Comparison of ENCODE assay signal across 23 cellular contexts in genomic region chr4:7859350-7859749, GRCh38.
DNase-seq lines count a peak whose midpoint lies in the region; ATAC-seq and TF ChIP-seq lines count a peak whose summit lies in the region.
"Had no signal": no experiment of that assay in that cellular context is flagged by ENCODE, and none has a peak within 500 bp of the region (broad histone marks: within the 10 kb centered on the region; RNA-seq: fewer than 3 reads in every experiment).

No MANE protein-coding gene starts in this region.

- peaks cover 31% of the 10 kb centered on the region for H3K36me3 ChIP-seq in RWPE2 (ENCODE audit: low read depth)
- peaks cover 0 to 10% (median 3%) of the 10 kb centered on the region in 4 donors for H3K36me3 ChIP-seq in sigmoid colon

- H3K27ac Mint-ChIP-seq in activated naive CD8-positive, alpha-beta T cell, result peak overlapping the region; percentile 11
- H3K27ac Mint-ChIP-seq in activated naive CD8-positive, alpha-beta T cell treated with anti-CD3 and anti-CD28 coated beads for 36 hours, result no peak overlapping the region
- peak overlapping the region; percentile 45 for H3K27ac Mint-ChIP-seq in chondrocyte (ENCODE audit: unreplicated experiment)
- no peak overlapping the region for H3K27ac Mint-ChIP-seq in stimulated activated naive CD8-positive, alpha-beta T cell treated with anti-CD3 and anti-CD28 coated beads, Interleukin-15, amount 100 ng/mL, for 72 hours

- intact Hi-C loops in sigmoid colon (cut with DNase I), result no loop called here

- TF ChIP-seq CTCF in RWPE2 (IDR thresholded peaks at IDR 0.05; ENCODE audit: poor library complexity, severe bottlenecking) (no peak), chondrocyte (IDR thresholded peaks at IDR 0.05) (no peak), sigmoid colon (IDR thresholded peaks at IDR 0.05) (no peak)

- no peak overlapping the region for H3K4me3 Mint-ChIP-seq in activated naive CD8-positive, alpha-beta T cell
- no peak overlapping the region for H3K4me3 Mint-ChIP-seq in activated naive CD8-positive, alpha-beta T cell treated with anti-CD3 and anti-CD28 coated beads for 36 hours
- H3K4me3 Mint-ChIP-seq in chondrocyte (ENCODE audit: unreplicated experiment), result no peak overlapping the region
- no peak overlapping the region for H3K4me3 Mint-ChIP-seq in stimulated activated naive CD8-positive, alpha-beta T cell treated with anti-CD3 and anti-CD28 coated beads, Interleukin-15, amount 100 ng/mL, for 72 hours
- H3K4me3 Mint-ChIP-seq: CD4-positive, alpha-beta memory T cell; GM23338; H9 had no signal

- DNase-seq in activated naive CD8-positive, alpha-beta T cell treated with anti-CD3 and anti-CD28 coated beads for 36 hours, result no peak
- DNase-seq in RWPE2 (ENCODE audit: low spot score) (no peak), chondrocyte (ENCODE audit: low spot score) (no peak), sigmoid colon (peak; percentile 1), NCI-H1930 (lab: John Stamatoyannopoulos, UW) (no peak)
- DNase-seq in stimulated activated naive CD8-positive, alpha-beta T cell treated with anti-CD3 and anti-CD28 coated beads, Interleukin-15, amount 100 ng/mL, for 72 hours, result no peak
- DNase-seq: 8988T; C1 segment of cervical spinal cord; CD4-positive, alpha-beta memory T cell; COR-L47; H9; KBM-7; NCI-H2029 treated with DMSO at 0.1 percent for 48 hours; NCI-H446 treated with DMSO at 0.1 percent for 48 hours; NCI-H526; NCI-H82; NK-92 treated with Interleukin-12 subunit alpha and Interleukin-12 subunit beta, amount 100 ng/mL, for 24 hours; PC-3; Right ventricle myocardium superior had no signal

- H3K4me3 ChIP-seq in RWPE2 (ENCODE audit: severe bottlenecking) (no peak overlapping the region), sigmoid colon (no peak overlapping the region)
- H3K4me3 ChIP-seq: GM12878, GM23338 had no signal

- H3K27me3 ChIP-seq in RWPE2 (ENCODE audit: insufficient read depth, poor library complexity, severe bottlenecking), result no peaks in the 10 kb centered on the region
- no peaks in the 10 kb centered on the region for H3K27me3 ChIP-seq in sigmoid colon

- no peak for TF ChIP-seq POLR2A in sigmoid colon (IDR thresholded peaks at IDR 0.05)

- TF ChIP-seq EP300 in sigmoid colon (IDR thresholded peaks at IDR 0.05), result no peak

- ATAC-seq in RWPE2 (ENCODE audit: low read depth) (no peak), HG02759 (IDR thresholded peaks at IDR 0.05; ENCODE audit: unreplicated experiment) (no peak)
- no peak for ATAC-seq in stimulated activated naive CD8-positive, alpha-beta T cell treated with anti-CD3 and anti-CD28 coated beads, Interleukin-15, amount 100 ng/mL, for 72 hours
- ATAC-seq: GM12878, GM23338, PC-3 had no signal

- H3K9me3 Mint-ChIP-seq in activated naive CD8-positive, alpha-beta T cell (ENCODE audit: low read depth), result peaks cover 4% of the 10 kb centered on the region
- H3K9me3 Mint-ChIP-seq in activated naive CD8-positive, alpha-beta T cell treated with anti-CD3 and anti-CD28 coated beads for 36 hours, result peaks cover 5% of the 10 kb centered on the region
- peaks cover 7% of the 10 kb centered on the region for H3K9me3 Mint-ChIP-seq in chondrocyte (ENCODE audit: low read depth)
- peaks cover 7 to 9% of the 10 kb centered on the region in 2 donors for H3K9me3 Mint-ChIP-seq in stimulated activated naive CD8-positive, alpha-beta T cell treated with anti-CD3 and anti-CD28 coated beads, Interleukin-15, amount 100 ng/mL, for 72 hours
- H3K9me3 Mint-ChIP-seq: GM23338 had no signal

- peaks cover 45% of the 10 kb centered on the region for H3K4me1 Mint-ChIP-seq in activated naive CD8-positive, alpha-beta T cell (ENCODE audit: low read depth)
- peaks cover 47% of the 10 kb centered on the region for H3K4me1 Mint-ChIP-seq in activated naive CD8-positive, alpha-beta T cell treated with anti-CD3 and anti-CD28 coated beads for 36 hours
- peaks cover 88% of the 10 kb centered on the region for H3K4me1 Mint-ChIP-seq in chondrocyte (ENCODE audit: low read depth)
- peaks cover 55% of the 10 kb centered on the region for H3K4me1 Mint-ChIP-seq in stimulated activated naive CD8-positive, alpha-beta T cell treated with anti-CD3 and anti-CD28 coated beads, Interleukin-15, amount 100 ng/mL, for 72 hours

- peaks cover 4% of the 10 kb centered on the region for H3K36me3 Mint-ChIP-seq in activated naive CD8-positive, alpha-beta T cell
- peaks cover 14% of the 10 kb centered on the region for H3K36me3 Mint-ChIP-seq in activated naive CD8-positive, alpha-beta T cell treated with anti-CD3 and anti-CD28 coated beads for 36 hours
- peaks cover 10% of the 10 kb centered on the region for H3K36me3 Mint-ChIP-seq in chondrocyte (ENCODE audit: low read depth)

- no peaks in the 10 kb centered on the region for H3K27me3 Mint-ChIP-seq in activated naive CD8-positive, alpha-beta T cell
- H3K27me3 Mint-ChIP-seq in activated naive CD8-positive, alpha-beta T cell treated with anti-CD3 and anti-CD28 coated beads for 36 hours, result no peaks in the 10 kb centered on the region
- H3K27me3 Mint-ChIP-seq in chondrocyte (ENCODE audit: low read depth), result no peaks in the 10 kb centered on the region
- H3K27me3 Mint-ChIP-seq in stimulated activated naive CD8-positive, alpha-beta T cell treated with anti-CD3 and anti-CD28 coated beads, Interleukin-15, amount 100 ng/mL, for 72 hours, result no peaks in the 10 kb centered on the region

- peak overlapping the region; percentile 94 for H3K27ac ChIP-seq in RWPE2 (ENCODE audit: poor library complexity, severe bottlenecking)
- H3K27ac ChIP-seq in sigmoid colon, result peak overlapping the region in 1 of 4 donors; percentile 30

- 77 to 82% methylated on average over 3 of the region's 3 CpGs for WGBS in sigmoid colon, 2 donors

- H3K9me3 ChIP-seq in RWPE2 (ENCODE audit: severe bottlenecking) (no peaks in the 10 kb centered on the region), sigmoid colon (no peaks in the 10 kb centered on the region)

- peaks cover 41% of the 10 kb centered on the region for H3K4me1 ChIP-seq in RWPE2 (ENCODE audit: insufficient read depth, poor library complexity, severe bottlenecking)
- peaks cover 0 to 63% (median 46%) of the 10 kb centered on the region in 4 donors for H3K4me1 ChIP-seq in sigmoid colon

Comparison
In these comparisons a context has a peak if more than half of its experiments do, and no peak if none do; other contexts are left out.
1. H3K27ac Mint-ChIP-seq: peak in activated naive CD8-positive, alpha-beta T cell (single experiment) and chondrocyte (single experiment); none in activated naive CD8-positive, alpha-beta T cell treated with anti-CD3 and anti-CD28 coated beads for 36 hours (single experiment) and stimulated activated naive CD8-positive, alpha-beta T cell treated with anti-CD3 and anti-CD28 coated beads, Interleukin-15, amount 100 ng/mL, for 72 hours (0 of 2).